9 cellular contexts compared by ENCODE assay signal in the genomic region with DNA sequence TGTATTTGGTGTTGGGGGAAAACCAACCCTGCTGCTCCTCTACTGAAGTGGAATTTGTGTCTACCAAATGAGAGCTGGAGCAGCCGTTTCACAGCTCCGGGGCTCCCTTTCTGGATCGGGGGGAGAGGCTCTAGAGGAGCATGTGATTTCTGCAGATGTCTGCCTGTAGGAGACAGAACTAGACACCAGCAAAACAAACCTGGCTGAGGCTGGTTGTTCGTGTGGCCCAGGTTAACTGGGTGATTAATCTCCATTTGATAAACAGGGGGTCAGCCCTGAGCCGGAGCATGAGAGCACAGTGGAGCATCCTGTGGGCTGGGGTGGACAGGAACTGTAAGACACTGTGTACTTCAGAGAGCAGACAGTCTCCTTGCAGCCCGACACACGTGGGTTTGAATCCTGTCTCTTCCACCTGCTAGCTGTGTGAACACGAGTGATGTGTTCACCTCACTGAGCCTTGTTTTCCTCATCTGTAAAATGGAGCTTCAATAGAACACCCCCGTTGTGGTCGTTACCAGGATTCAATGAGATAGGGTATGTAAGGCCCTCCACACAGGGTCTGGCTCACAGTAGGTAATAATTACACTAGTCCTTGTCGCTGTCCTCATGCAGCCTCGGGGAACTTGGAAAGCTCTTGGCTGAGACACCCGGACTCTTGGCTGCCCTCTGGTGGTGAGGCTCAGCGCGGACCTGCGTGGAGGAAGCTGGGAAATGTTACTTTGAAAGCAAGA. TPM values are rescaled to one million over a fixed set of nuclear protein-coding genes. Genes with fewer than 3 reads are reported as not detected.
DNase-seq lines count a peak whose midpoint lies in the region; ATAC-seq and TF ChIP-seq lines count a peak whose summit lies in the region.
"Had no signal": no experiment of that assay in that cellular context is flagged by ENCODE, and none has a peak within 500 bp of the region (broad histone marks: within the 10 kb centered on the region; RNA-seq: fewer than 3 reads in every experiment).

No MANE protein-coding gene starts in this region.

- WGBS in stomach, 5 donors = 26 to 33% (median 32%) methylated on average over 14 to 16 of the region's 16 CpGs

- ATAC-seq in HG02884 (IDR thresholded peaks at IDR 0.05; ENCODE audit: unreplicated experiment) = peak; percentile 66

- no peak overlapping the region for H3K27ac ChIP-seq in stomach

- DNase-seq in D341Med (ENCODE audit: low spot score) (peak; percentile 81), NOMO-1 treated with dmso at 0.1 percent for 144 hours (lab: John Stamatoyannopoulos, UW; ENCODE audit: unreplicated experiment) (peak; percentile 12), activated T-cell treated with anti-CD3 and anti-CD28 coated beads for 24 hours (ENCODE audit: low read depth) (peak; percentile 59), fibroblast of gingiva (ENCODE audit: low read depth) (peak; percentile 39), stomach (peak; percentile 82), mesenteric fat pad (ENCODE audit: low spot score) (no peak)

- H3K27ac Mint-ChIP-seq in nephron = peak overlapping the region in 1 of 3 experiments; percentile 23
- H3K27ac Mint-ChIP-seq: T-helper 1 cell treated with Interleukin-12 subunit alpha and Interleukin-12 subunit beta and Interleukin-4 antibody, amounts not matched to agents 30 μg/mL and 1 μg/mL, for 36 hours had no signal

- H3K4me1 ChIP-seq in stomach = peaks cover 0 to 3% (median 2%) of the 10 kb centered on the region in 4 donors

- no peaks in the 10 kb centered on the region for H3K36me3 ChIP-seq in stomach

- H3K9me3 ChIP-seq in stomach = no peaks in the 10 kb centered on the region

- no peaks in the 10 kb centered on the region for H3K9me3 Mint-ChIP-seq in nephron
- H3K9me3 Mint-ChIP-seq: T-helper 1 cell treated with Interleukin-12 subunit alpha and Interleukin-12 subunit beta and Interleukin-4 antibody, amounts not matched to agents 30 μg/mL and 1 μg/mL, for 36 hours had no signal

- no peak overlapping the region for H3K4me3 ChIP-seq in stomach

- TF ChIP-seq POLR2A in stomach (IDR thresholded peaks at IDR 0.05) = no peak

- peaks cover 61% of the 10 kb centered on the region for H3K4me1 Mint-ChIP-seq in nephron

- TF ChIP-seq CTCF in nephron (IDR thresholded peaks at IDR 0.05; ENCODE audit: unreplicated experiment in 3 of 3) (peak; percentile 50 to 65 (median 51)), stomach (IDR thresholded peaks at IDR 0.05) (peak in 5 of 7 experiments; percentile 54 to 82 (median 80))

- no peak for TF ChIP-seq EP300 in stomach (IDR thresholded peaks at IDR 0.05)

- H3K27me3 Mint-ChIP-seq in nephron (ENCODE audit: low read depth) = peaks cover 40% of the 10 kb centered on the region

- peaks cover 0 to 4% (median 0%) of the 10 kb centered on the region in 3 donors for H3K27me3 ChIP-seq in stomach

- no peaks in the 10 kb centered on the region for H3K36me3 Mint-ChIP-seq in nephron (ENCODE audit: low read depth)

- intact Hi-C loops in stomach (cut with DNase I; ENCODE audit: low total_unique reads) = no loop called here

- no peak overlapping the region for H3K4me3 Mint-ChIP-seq in nephron
- H3K4me3 Mint-ChIP-seq: T-helper 1 cell treated with Interleukin-12 subunit alpha and Interleukin-12 subunit beta and Interleukin-4 antibody, amounts not matched to agents 30 μg/mL and 1 μg/mL, for 36 hours had no signal

RNA-seq across cellular contexts. Expression of gene CXCL14, which starts 12.9 kb away (rescaled TPM):
- total RNA-seq in stomach = 10 to 100 TPM in 3 of 5 donors, not detected in 2; 15.6 to 82.0 (median 27.9) TPM
- polyA plus RNA-seq in stomach = 10 to 100 TPM; 12.7 to 51.6 (median 36.3) TPM
- total RNA-seq in mesenteric fat pad = 26.6 TPM

RNA-seq across cellular contexts. Expression of gene NEUROG1, which starts 30.1 kb away (rescaled TPM):
- not detected for total RNA-seq in stomach
- not detected for polyA plus RNA-seq in stomach
- not detected for total RNA-seq in mesenteric fat pad
